Comparison of ENCODE assay signal across 8 cellular contexts in genomic region chr16:4116328-4117249, GRCh38. TPM values are rescaled to one million over a fixed set of nuclear protein-coding genes. Genes with fewer than 3 reads are reported as not detected.
DNase-seq lines count a peak whose midpoint lies in the region; ATAC-seq, FAIRE-seq and TF ChIP-seq lines count a peak whose summit lies in the region.

TSS of gene ADCY9 (minus strand) at chr16:4116442. CDS start at chr16:4115442, 1,000 bp downstream.

- peak within 1 kb of the TSS; percentile 58 for H3K4me3 ChIP-seq in cardiac fibroblast (replicated peaks in 1 of 2; ENCODE audit: low read depth in 2 of 2, low read length in 2 of 2)
- peak within 1 kb of the TSS; percentile 40 to 63 (median 44) for H3K4me3 ChIP-seq in skin epidermis

- peak within 1 kb of the TSS; percentile 82 to 91 (median 86) for H3K4me3 Mint-ChIP-seq in immature natural killer cell

- peaks cover 39 to 46% of the 10 kb centered on the region in 2 donors for H3K4me1 Mint-ChIP-seq in immature natural killer cell

- H3K36me3 Mint-ChIP-seq in immature natural killer cell, result peaks cover 0 to 18% (median 8%) of the 10 kb centered on the region in 3 donors

- H3K9me3 Mint-ChIP-seq in immature natural killer cell, result peaks cover 0 to 2% (median 0%) of the 10 kb centered on the region in 6 donors

- FAIRE-seq in H54 (lab: Jason Lieb, UNC), result no peak

- no peak for TF ChIP-seq CTCF in cardiac fibroblast (IDR thresholded peaks at IDR 0.05; ENCODE audit: low read depth, low read length)

- peak; percentile 77 for TF ChIP-seq POLR2A in H54 (IDR thresholded peaks at IDR 0.05; ENCODE audit: low read depth, low read length)

- no peak for ATAC-seq in GM18861 (IDR thresholded peaks at IDR 0.05; ENCODE audit: unreplicated experiment)

- peak within 1 kb of the TSS; percentile 34 to 89 (median 79) for H3K27ac ChIP-seq in skin epidermis

- H3K27me3 Mint-ChIP-seq in immature natural killer cell (ENCODE audit: low read depth in 3 of 3), result peaks cover 0 to 11% (median 8%) of the 10 kb centered on the region in 3 donors

- peak within 1 kb of the TSS; percentile 12 to 88 (median 64) for H3K27ac Mint-ChIP-seq in immature natural killer cell

- peak; percentile 16 for DNase-seq in DMS79 (lab: John Stamatoyannopoulos, UW)
- peak; percentile 93 for DNase-seq in H54 (ENCODE audit: insufficient read length, low spot score)
- DNase-seq in NCI-H1092 (lab: John Stamatoyannopoulos, UW), result peak; percentile 78
- DNase-seq in activated CD4-positive, CD25-positive, alpha-beta regulatory T cell (lab: John Stamatoyannopoulos, UW), result peak; percentile 14 to 62 (median 42)
- peak; percentile 60 to 81 for DNase-seq in cardiac fibroblast (ENCODE audit: low read depth in 2 of 2)
- peak; percentile 81 to 89 (median 86) for DNase-seq in immature natural killer cell

RNA-seq across cellular contexts. Expression of gene ADCY9, which starts in this region (rescaled TPM):
- polyA plus RNA-seq in immature natural killer cell, result 1 to 10 TPM; 1.1 to 1.5 (median 1.4) TPM

Comparison
In these comparisons a context has a peak if more than half of its experiments do, and no peak if none do; other contexts are left out.
1. DNase-seq: peak in every context shown above with its lines; median percentile 93 in H54; 86 in immature natural killer cell; 78 in NCI-H1092; 70 in cardiac fibroblast; 42 in activated CD4-positive, CD25-positive, alpha-beta regulatory T cell; 16 in DMS79.